In genomic region chr14:74685054-74685453, GRCh38 we compare ENCODE assay signal across 1 cellular context.
A peak's percentile ranks its signal among the peaks of the same experiment; 100 is the strongest.
TF ChIP-seq lines count a peak whose summit lies in the region.

No MANE protein-coding gene starts in this region.

TF ChIP-seq in K562, 482 proteins besides CTCF, POLR2A, EP300 and RAD21:
- TF ChIP-seq CBFA2T2 (conservative IDR thresholded peaks at IDR 0.05) (no peak), MBD2 (IDR thresholded peaks at IDR 0.05; ENCODE audit: borderline replicate concordance, low read depth) (no peak), ZNF778 (CRISPR knock-in tag; IDR thresholded peaks at IDR 0.05) (no peak), MLX (CRISPR knock-in tag; conservative IDR thresholded peaks at IDR 0.05) (no peak), SPI1 (IDR thresholded peaks at IDR 0.05; ENCODE audit: borderline replicate concordance, low read depth, low read length) (0 out of 2 replicates have a peak, but pooled peaks have one; percentile 27), ZFP91 (CRISPR knock-in tag; IDR thresholded peaks at IDR 0.05) (no peak), ZFPM2 (CRISPR knock-in tag; IDR thresholded peaks at IDR 0.05) (no peak), RAD51 (IDR thresholded peaks at IDR 0.05; ENCODE audit: borderline replicate concordance, low read depth) (no peak), ZNF740 (CRISPR knock-in tag; IDR thresholded peaks at IDR 0.05) (no peak), ZNF740 (tag; IDR thresholded peaks at IDR 0.05) (no peak)
TF ChIP-seq in K562: peak in this region for 1.
